In the genomic region with DNA sequence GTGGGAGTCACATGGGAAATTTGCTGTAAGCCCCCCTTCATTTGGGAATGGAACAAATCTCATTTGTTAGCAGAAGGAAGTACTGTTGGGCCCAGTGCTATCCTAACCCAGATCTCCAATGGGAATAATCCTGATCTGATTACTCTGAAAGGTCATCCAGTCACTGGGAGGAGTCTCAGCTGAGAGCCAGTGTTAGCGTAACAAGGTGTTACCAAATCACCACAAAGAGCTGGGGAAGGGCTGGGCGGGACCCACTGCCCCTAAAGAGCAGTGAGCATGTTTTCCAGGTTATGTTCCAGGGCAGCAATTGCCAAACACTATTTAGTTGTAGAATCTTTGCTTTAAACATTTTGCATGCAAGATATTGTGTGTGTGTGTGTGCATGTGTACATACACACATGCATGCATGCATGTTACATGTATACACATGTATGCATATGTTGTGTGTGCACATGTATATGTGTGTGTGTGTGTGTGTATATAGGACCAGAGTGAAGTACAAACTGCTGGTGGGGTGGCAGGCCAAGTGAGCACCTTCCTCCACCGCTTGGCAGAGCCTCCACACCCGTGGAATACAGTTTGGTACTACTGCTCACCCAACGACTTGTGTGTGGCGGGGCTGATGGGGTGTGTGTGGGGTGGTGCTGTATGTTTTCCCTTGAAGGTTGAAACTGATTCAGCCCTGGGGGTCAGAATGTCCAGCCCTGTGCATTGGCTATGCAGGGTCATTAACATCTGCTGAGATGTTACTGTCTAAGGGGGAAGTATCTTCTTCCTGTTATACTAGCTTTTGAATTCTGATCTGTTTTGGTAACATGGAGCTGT, we compare ENCODE assay signal across 12 cellular contexts. TPM values are rescaled to one million over a fixed set of nuclear protein-coding genes. Genes with fewer than 3 reads are reported as not detected.
DNase-seq lines count a peak whose midpoint lies in the region; ATAC-seq and TF ChIP-seq lines count a peak whose summit lies in the region.
"Had no signal": no experiment of that assay in that cellular context is flagged by ENCODE, and none has a peak within 500 bp of the region (broad histone marks: within the 10 kb centered on the region; RNA-seq: fewer than 3 reads in every experiment).

No MANE protein-coding gene starts in this region.

- BruUV-seq in mammary epithelial cell (replicated peaks; lab: Mats Ljungman, UMichigan): no TSS peak

- TF ChIP-seq CTCF in breast epithelium (IDR thresholded peaks at IDR 0.05): no peak
- TF ChIP-seq CTCF in mammary epithelial cell (conservative IDR thresholded peaks at IDR 0.05 in 1 of 2, IDR thresholded peaks at IDR 0.05 in 1 of 2; ENCODE audit: extremely low read depth in 1 of 2, insufficient read depth in 1 of 2, low read depth in 1 of 2, low read length in 2 of 2): no peak
- TF ChIP-seq CTCF in upper lobe of right lung (IDR thresholded peaks at IDR 0.05): no peak

- peak in 1 of 2 donors; percentile 33 for DNase-seq in breast epithelium (ENCODE audit: low spot score in 2 of 2)
- no peak for DNase-seq in mammary epithelial cell
- DNase-seq in ecto neural progenitor cell (ENCODE audit: low spot score): peak; percentile 36
- no peak for DNase-seq in upper lobe of right lung
- DNase-seq in H4 (ENCODE audit: low spot score): no peak
- no peak for DNase-seq in NK-92 (lab: John Stamatoyannopoulos, UW; ENCODE audit: unreplicated experiment)
- DNase-seq in NCI-H1436 (lab: John Stamatoyannopoulos, UW): no peak
- DNase-seq: activated CD4-positive, alpha-beta T cell treated with anti-CD3 and anti-CD28 coated beads for 4 hours had no signal

- H3K9ac ChIP-seq in mammary epithelial cell (ENCODE audit: insufficient read depth, low read length): no peak overlapping the region

- ATAC-seq in HG03175 (IDR thresholded peaks at IDR 0.05; ENCODE audit: unreplicated experiment) (peak; percentile 27), upper lobe of right lung (peak; percentile 57)

- CTCF ChIA-PET in mammary epithelial cell (lab: Charles Lee; ENCODE audit: low non-redundant PET): no interaction called here

- dilution Hi-C loops in mammary epithelial cell (cut with HindIII; ENCODE audit: low sequenced_read_pairs): no loop called here

- H3K4me3 ChIP-seq in breast epithelium (no peak overlapping the region), mammary epithelial cell (replicated peaks in 1 of 3; ENCODE audit: insufficient read depth in 1 of 3, low read depth in 2 of 3, low read length in 3 of 3) (no peak overlapping the region), upper lobe of right lung (no peak overlapping the region)
- H3K4me3 ChIP-seq: thoracic aorta had no signal

- H3K9me3 ChIP-seq in breast epithelium (peaks cover 0 to 4% of the 10 kb centered on the region in 2 donors), mammary epithelial cell (replicated peaks; ENCODE audit: insufficient read depth, low read length) (peaks cover 2% of the 10 kb centered on the region), upper lobe of right lung (no peaks in the 10 kb centered on the region)
- H3K9me3 ChIP-seq: thoracic aorta had no signal

- H3K4me1 ChIP-seq in breast epithelium (peaks cover 0 to 11% of the 10 kb centered on the region in 2 donors), mammary epithelial cell (ENCODE audit: insufficient read depth, low read length) (no peaks in the 10 kb centered on the region), upper lobe of right lung (peaks cover 40% of the 10 kb centered on the region)

- in situ Hi-C loops in mammary epithelial cell (cut with MboI; ENCODE audit: low sequenced_read_pairs in 2 of 2): no loop called here

- H3K4me2 ChIP-seq in mammary epithelial cell (ENCODE audit: insufficient read depth, low read depth, low read length): no peak overlapping the region

- H3K27me3 ChIP-seq in breast epithelium: no peaks in the 10 kb centered on the region
- H3K27me3 ChIP-seq in mammary epithelial cell (ENCODE audit: insufficient read depth, low read length): no peaks in the 10 kb centered on the region
- H3K27me3 ChIP-seq in upper lobe of right lung: no peaks in the 10 kb centered on the region

- intact Hi-C loops in breast epithelium (cut with DNase I; ENCODE audit: low total_unique reads) (no loop called here), mammary epithelial cell (cut with micrococcal nuclease) (no loop called here), upper lobe of right lung (cut with DNase I) (no loop called here)

- no peak for TF ChIP-seq POLR2A in breast epithelium (IDR thresholded peaks at IDR 0.05)

- no peaks in the 10 kb centered on the region for H3K79me2 ChIP-seq in mammary epithelial cell (ENCODE audit: insufficient read depth, low read length)

- H3K36me3 ChIP-seq in breast epithelium (no peaks in the 10 kb centered on the region), mammary epithelial cell (ENCODE audit: insufficient read depth, low read length) (no peaks in the 10 kb centered on the region), upper lobe of right lung (no peaks in the 10 kb centered on the region)
- H3K36me3 ChIP-seq: thoracic aorta had no signal

- WGBS in mammary epithelial cell (ENCODE audit: low coverage, missing lambda C conversion rate): 93% methylated on average over 6 of the region's 6 CpGs

- H3K27ac ChIP-seq in breast epithelium (peak overlapping the region; percentile 49 to 56), mammary epithelial cell (ENCODE audit: insufficient read depth, low read depth, low read length) (no peak overlapping the region), upper lobe of right lung (peak overlapping the region; percentile 45)
- H3K27ac ChIP-seq: thoracic aorta had no signal

- H2AFZ ChIP-seq in mammary epithelial cell (ENCODE audit: low read depth, low read length): no peak overlapping the region

- H4K20me1 ChIP-seq in mammary epithelial cell (ENCODE audit: insufficient read depth, low read length): no peaks in the 10 kb centered on the region

RNA-seq across cellular contexts. Expression of a gene that starts 15.2 kb away (rescaled TPM):
- total RNA-seq in breast epithelium (10 to 100 TPM; 18.4 to 20.3 (median 20.0) TPM), mammary epithelial cell (10 to 100 TPM; 57.7 to 80.4 TPM), upper lobe of right lung (33.3 TPM)
- polyA plus RNA-seq in mammary epithelial cell: 27.5 TPM
- 144 TPM for polyA minus RNA-seq in mammary epithelial cell
- 0.46 TPM in 1 of 2 replicates, not detected in the other for total RNA-seq in H4 (2014; rRNA removed; shearing (Covaris generic))

RNA-seq across cellular contexts. Expression of a gene that starts 42.9 kb away (rescaled TPM):
- total RNA-seq in breast epithelium (not detected), mammary epithelial cell (not detected), upper lobe of right lung (not detected)
- polyA plus RNA-seq in mammary epithelial cell: not detected
- not detected for polyA minus RNA-seq in mammary epithelial cell
- not detected in 2 replicates for total RNA-seq in H4 (2014; rRNA removed; shearing (Covaris generic))
- total RNA-seq: endothelial cell of umbilical vein, osteocyte, thoracic aorta had no signal
- polyA plus RNA-seq: endothelial cell of umbilical vein had no signal

Comparison
In these comparisons a context has a peak if more than half of its experiments do, and no peak if none do; other contexts are left out.
1. RNA of a gene that starts 15.2 kb away (total RNA-seq): 57.7 to 80.4 TPM in mammary epithelial cell, 33.3 TPM in upper lobe of right lung (single experiment) and 18.4 to 20.3 TPM in breast epithelium; 0.46 TPM in H4; every median in the first group is over 10 times any median in the second.